ENCODE assay signal across 8 cellular contexts in genomic region chr3:156674911-156675743, GRCh38.
A peak's percentile ranks its signal among the peaks of the same experiment; 100 is the strongest.
DNase-seq lines count a peak whose midpoint lies in the region; ATAC-seq and TF ChIP-seq lines count a peak whose summit lies in the region.

No MANE protein-coding gene starts in this region.

- H3F3A ChIP-seq in Loucy (ENCODE audit: low read depth): no peaks in the 10 kb centered on the region

- peak overlapping the region; percentile 80 for H3K9ac ChIP-seq in Loucy (ENCODE audit: low read depth, low read length, poor library complexity, severe bottlenecking)

- H2AFZ ChIP-seq in Loucy (ENCODE audit: low read length): peak overlapping the region; percentile 58

- H3K4me3 ChIP-seq in Loucy (ENCODE audit: low read length, poor library complexity, severe bottlenecking): peak overlapping the region; percentile 85

- peak overlapping the region; percentile 70 for H3K27ac ChIP-seq in cingulate gyrus (ENCODE audit: low read depth, low read length)

- peaks cover 46% of the 10 kb centered on the region for H3K4me1 ChIP-seq in Loucy (ENCODE audit: insufficient read depth, low read length, poor library complexity, severe bottlenecking)

- peak; percentile 17 to 18 for DNase-seq in activated CD4-positive, alpha-beta T cell treated with anti-CD3 and anti-CD28 coated beads for 24 hours (ENCODE audit: low read depth in 2 of 2)
- DNase-seq in left kidney (ENCODE audit: low read depth, low spot score): peak; percentile 87
- peak; percentile 2 to 32 for DNase-seq in stimulated activated CD4-positive, alpha-beta T cell treated with anti-CD3 and anti-CD28 coated beads, Interleukin-1b, Interleukin-23, amount 100 ng/mL, for 4 hours (ENCODE audit: low read depth in 2 of 2)

- H3K36me3 ChIP-seq in Loucy (ENCODE audit: insufficient read depth, low read length): peaks cover 7% of the 10 kb centered on the region; the same call in 1 of the 2 replicates

- ATAC-seq in GM21390 (IDR thresholded peaks at IDR 0.05; ENCODE audit: unreplicated experiment): no peak
- no peak for ATAC-seq in GM21825 (IDR thresholded peaks at IDR 0.05; ENCODE audit: unreplicated experiment)

- H3K9me2 ChIP-seq in Loucy (replicated peaks; ENCODE audit: low read depth, low read length): no peaks in the 10 kb centered on the region

- peaks cover 46% of the 10 kb centered on the region for H4K20me1 ChIP-seq in Loucy (ENCODE audit: insufficient read depth, low read length, poor library complexity, severe bottlenecking)

- no peaks in the 10 kb centered on the region for H3K27me3 ChIP-seq in Loucy (ENCODE audit: insufficient read depth, low read length, poor library complexity, severe bottlenecking)

- peak overlapping the region; percentile 85 for H3K4me2 ChIP-seq in Loucy (ENCODE audit: low read depth, low read length, poor library complexity, severe bottlenecking)

- H3K79me2 ChIP-seq in Loucy (ENCODE audit: insufficient read depth, low read length): peaks cover 43% of the 10 kb centered on the region

- H3K9me3 ChIP-seq in Loucy (ENCODE audit: insufficient read depth, low read depth, low read length): no peaks in the 10 kb centered on the region

- TF ChIP-seq CTCF in GM12872 (IDR thresholded peaks at IDR 0.05; ENCODE audit: insufficient read depth, low read depth, low read length) (peak; percentile 53; the same call in 2 of the 3 replicates), Loucy (conservative IDR thresholded peaks at IDR 0.05; ENCODE audit: low read length) (peak; percentile 67)

Comparison
In these comparisons a context has a peak if more than half of its experiments do, and no peak if none do; other contexts are left out.
1. DNase-seq: peak in every context shown above with its lines; median percentile 87 in left kidney; 18 in activated CD4-positive, alpha-beta T cell treated with anti-CD3 and anti-CD28 coated beads for 24 hours; 17 in stimulated activated CD4-positive, alpha-beta T cell treated with anti-CD3 and anti-CD28 coated beads, Interleukin-1b, Interleukin-23, amount 100 ng/mL, for 4 hours.